ENCODE assay signal across 7 cellular contexts in the genomic region with DNA sequence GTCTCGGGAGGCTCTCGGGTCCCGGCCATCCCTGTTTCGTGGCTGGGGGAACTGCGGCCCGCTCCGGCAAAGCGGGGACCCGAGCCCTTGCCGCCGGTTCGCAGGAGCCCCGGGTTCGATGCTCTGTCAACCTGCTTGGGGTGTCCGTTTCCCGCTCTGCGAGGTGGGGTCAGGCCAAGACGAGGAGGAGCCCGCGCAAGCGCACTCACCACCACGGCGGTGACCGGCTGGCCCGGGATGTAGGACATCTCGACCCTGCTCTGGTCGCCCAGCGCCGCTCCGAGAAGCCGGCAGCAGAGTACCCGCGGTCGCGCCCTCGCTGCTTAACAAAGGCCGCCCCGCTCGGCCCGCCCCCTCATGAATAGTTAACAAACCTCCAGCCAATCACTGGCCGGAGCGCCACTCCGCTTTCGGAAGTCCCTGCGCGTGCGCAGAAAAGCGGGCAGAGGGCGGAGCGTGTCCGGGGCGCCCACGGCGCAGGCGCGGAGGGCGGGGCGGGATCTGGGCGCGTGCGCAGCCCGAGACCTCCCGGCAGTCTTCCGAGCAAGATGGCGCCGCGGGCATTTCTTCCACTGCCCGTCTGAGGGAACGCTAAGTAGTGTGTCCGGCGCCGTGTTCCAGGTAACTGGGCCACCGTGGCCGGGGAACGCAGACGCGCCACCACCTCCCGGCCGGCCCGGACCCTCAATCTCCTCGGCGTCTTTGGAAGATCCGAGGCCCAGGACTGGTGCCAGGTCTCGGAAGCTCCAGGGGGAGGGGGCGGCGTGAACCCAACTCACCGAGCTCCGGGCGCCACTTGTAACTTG. TPM values are rescaled to one million over a fixed set of nuclear protein-coding genes. Genes with fewer than 3 reads are reported as not detected.
A peak's percentile ranks its signal among the peaks of the same experiment; 100 is the strongest.
DNase-seq lines count a peak whose midpoint lies in the region; ATAC-seq, FAIRE-seq and TF ChIP-seq lines count a peak whose summit lies in the region.

EMC6 (plus strand) TSS at position 534 of the 806 bp plus-strand sequence. CDS start 335 bp downstream, outside the sequence.
TAX1BP3 (minus strand) TSS at position 300 of the 806 bp plus-strand sequence; CDS start at position 248, 52 bp downstream.

- no peaks in the 10 kb centered on the region for H3K9me3 ChIP-seq in body of pancreas

- H3K27ac ChIP-seq in body of pancreas, result peak within 1 kb of the TSS; percentile 96 to 100 (median 100)

- peak; percentile 96 to 99 (median 99) for TF ChIP-seq POLR2A in body of pancreas (IDR thresholded peaks at IDR 0.05)

- peak; percentile 55 for FAIRE-seq in TTC549 (lab: Jason Lieb, UNC)

- H3K36me3 ChIP-seq in body of pancreas (replicated peaks in 1 of 2; ENCODE audit: insufficient read depth in 1 of 2, low read depth in 2 of 2), result peaks cover 3 to 5% of the 10 kb centered on the region in 2 donors

- H3K4me3 ChIP-seq in body of pancreas, result peak within 1 kb of the TSS; percentile 72 to 100

- 0 to 7% methylated on average over 3 to 89 of the region's 89 CpGs for WGBS in body of pancreas, 2 donors

- H3K4me1 ChIP-seq in body of pancreas, result peaks cover 42% of the 10 kb centered on the region

- no peak for TF ChIP-seq CTCF in body of pancreas (IDR thresholded peaks at IDR 0.05)

- DNase-seq in NCI-H2107 treated with DMSO at 0.1 percent for 48 hours (lab: John Stamatoyannopoulos, UW; ENCODE audit: unreplicated experiment), result peak; percentile 90
- DNase-seq in body of pancreas, result peak; percentile 98 to 99 (median 99)
- peak; percentile 76 for DNase-seq in iPS DF 19.7 (ENCODE audit: low read depth, low spot score)
- peak; percentile 99 for DNase-seq in sciatic nerve (ENCODE audit: low spot score)

- intact Hi-C loops in body of pancreas (cut with DNase I), result no loop called here
- intact Hi-C loops in sciatic nerve (cut with DNase I), result no loop called here

- no peaks in the 10 kb centered on the region for H3K27me3 ChIP-seq in body of pancreas

- ATAC-seq in GM18519 (IDR thresholded peaks at IDR 0.05; ENCODE audit: low FRiP score, unreplicated experiment) (peak; percentile 83), HG03060 (IDR thresholded peaks at IDR 0.05; ENCODE audit: low read depth, unreplicated experiment) (peak; percentile 87), body of pancreas (peak; percentile 90), sciatic nerve (peak; percentile 97)

RNA-seq across cellular contexts. Expression of gene EMC6, which starts in this region (rescaled TPM):
- 1 to 10 TPM; 5.9 to 8.3 TPM for total RNA-seq in body of pancreas
- total RNA-seq in sciatic nerve, result 18.4 TPM

RNA-seq across cellular contexts. Expression of gene TAX1BP3, which starts in this region (rescaled TPM):
- total RNA-seq in body of pancreas (10 to 100 TPM; 72.9 to 82.7 TPM), sciatic nerve (168 TPM)

Comparison
In these comparisons a context has a peak if more than half of its experiments do, and no peak if none do; other contexts are left out.
1. Peak in every context shown above with its lines: DNase-seq, ATAC-seq, H3K4me3 ChIP-seq and H3K27ac ChIP-seq.